23 cellular contexts compared by ENCODE assay signal in the genomic region with DNA sequence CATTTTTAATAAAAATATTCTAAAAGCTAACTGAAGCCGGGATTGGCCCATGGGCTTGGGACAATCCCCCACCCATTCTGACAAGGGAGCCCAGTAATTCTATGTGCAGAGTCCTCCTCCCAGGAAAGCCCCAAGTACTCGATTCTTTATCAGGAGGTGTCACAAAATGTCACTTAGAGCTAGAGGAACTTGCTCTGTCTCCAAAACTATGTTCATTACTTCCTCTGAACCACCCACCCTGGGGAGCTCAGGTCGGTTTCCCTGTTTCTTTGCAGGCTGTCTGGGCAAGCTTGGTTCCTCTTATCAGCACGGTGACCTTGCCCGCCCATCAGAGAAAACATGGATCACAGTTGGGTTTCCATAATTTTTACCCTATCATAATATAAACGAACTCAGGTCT.
"Had no signal": no experiment of that assay in that cellular context is flagged by ENCODE, and none has a peak within 500 bp of the region (broad histone marks: within the 10 kb centered on the region; RNA-seq: fewer than 3 reads in every experiment).

No MANE protein-coding gene starts in this region.

- ATAC-seq: activated naive CD8-positive, alpha-beta T cell treated with anti-CD3 and anti-CD28 coated beads, Interleukin-2, amount 50 U/mL, for 24 hours; left lobe of liver; stimulated activated naive CD8-positive, alpha-beta T cell treated with anti-CD3 and anti-CD28 coated beads, Interleukin-15, Interleukin-2, amounts not matched to agents 100 U/mL and 50 U/mL, for 24 hours had no signal

- H3K36me3 Mint-ChIP-seq: activated naive CD4-positive, alpha-beta T cell treated with anti-CD3 and anti-CD28 coated beads, Interleukin-2, amount 10 ng/mL, durations not matched to agents 7 days and 5 days had no signal

- H3K4me3 Mint-ChIP-seq: activated naive CD4-positive, alpha-beta T cell treated with anti-CD3 and anti-CD28 coated beads, Interleukin-2, amount 10 ng/mL, durations not matched to agents 7 days and 5 days; activated naive CD8-positive, alpha-beta T cell treated with anti-CD3 and anti-CD28 coated beads, Interleukin-2, amount 50 U/mL, for 24 hours; brain; T-helper 2 cell treated with Interferon-gamma antibody and Interleukin-4, amounts not matched to agents 5 μg/mL and 100 μg/mL, for 36 hours had no signal

- H3K27me3 Mint-ChIP-seq: brain had no signal

- H3K27ac Mint-ChIP-seq: activated naive CD4-positive, alpha-beta T cell treated with anti-CD3 and anti-CD28 coated beads, Interleukin-2, amount 10 ng/mL, durations not matched to agents 7 days and 5 days; activated naive CD8-positive, alpha-beta T cell treated with anti-CD3 and anti-CD28 coated beads, Interleukin-2, amount 50 U/mL, for 24 hours; progenitor cell of endocrine pancreas; T-helper 2 cell treated with Interferon-gamma antibody and Interleukin-4, amounts not matched to agents 5 μg/mL and 100 μg/mL, for 36 hours had no signal

- DNase-seq: activated CD4-positive, alpha-beta T cell treated with anti-CD3 and anti-CD28 coated beads, Interleukin-2, amount 50 U/mL, for 1 hour; activated CD4-positive, CD25-positive, alpha-beta regulatory T cell treated with anti-CD3 and anti-CD28 coated beads, Interleukin-2, amount 50 U/mL, for 72 hours; activated CD8-positive, alpha-beta memory T cell treated with anti-CD3 and anti-CD28 coated beads, Interleukin-2, amount 50 U/mL, for 4 hours; activated effector memory CD4-positive, alpha-beta T cell treated with Interleukin-2 at 50 U/mL for 16 hours; activated naive CD4-positive, alpha-beta T cell treated with anti-CD3 and anti-CD28 coated beads, Interleukin-2, amount 10 ng/mL, durations not matched to agents 7 days and 5 days; activated naive CD8-positive, alpha-beta T cell treated with anti-CD3 and anti-CD28 coated beads, Interleukin-2, amount 50 U/mL, for 24 hours; activated T-cell treated with anti-CD3 and anti-CD28 coated beads, Interleukin-2, amount 50 U/mL, for 48 hours; anterior cingulate cortex; caudate nucleus; dorsolateral prefrontal cortex; foreskin fibroblast; hypothalamus; kidney; mammary epithelial cell; stimulated activated CD4-positive, alpha-beta T cell treated with anti-CD3 and anti-CD28 coated beads, Interleukin-1b, Interleukin-23, amount 100 ng/mL, for 48 hours; stimulated activated CD8-positive, alpha-beta memory T cell treated with anti-CD3 and anti-CD28 coated beads, Interleukin-4, amount 100 ng/mL, for 48 hours; stimulated activated naive CD8-positive, alpha-beta T cell treated with anti-CD3 and anti-CD28 coated beads, Interleukin-15, Interleukin-2, amounts not matched to agents 100 U/mL and 50 U/mL, for 24 hours; substantia nigra; tibial artery had no signal
